ENCODE assay signal across 8 cellular contexts in genomic region chr12:949337-950099, GRCh38. TPM values are rescaled to one million over a fixed set of nuclear protein-coding genes. Genes with fewer than 3 reads are reported as not detected.
A peak's percentile ranks its signal among the peaks of the same experiment; 100 is the strongest.
DNase-seq lines count a peak whose midpoint lies in the region; ATAC-seq and FAIRE-seq lines count a peak whose summit lies in the region.

RAD52 (minus strand) TSS chr12:949694; CDS start chr12:933058, 16,636 bp downstream.

- H2BK5ac ChIP-seq in mesendoderm (ENCODE audit: low read length), result peak within 1 kb of the TSS; percentile 96

- WGBS in mesendoderm (ENCODE audit: extremely low coverage, insufficient coverage, low lambda C conversion rate), result no CpG with 5 or more reads among the region's 58 CpGs

- peaks cover 17% of the 10 kb centered on the region for H3K36me3 Mint-ChIP-seq in activated CD8-positive, alpha-beta memory T cell treated with anti-CD3 and anti-CD28 coated beads, Interleukin-2, amount 10 ng/mL, durations not matched to agents 7 days and 5 days

- ATAC-seq in GM21360 (IDR thresholded peaks at IDR 0.05; ENCODE audit: unreplicated experiment), result peak; percentile 76
- peak; percentile 84 for ATAC-seq in activated CD8-positive, alpha-beta memory T cell treated with anti-CD3 and anti-CD28 coated beads, Interleukin-2, amount 10 ng/mL, durations not matched to agents 7 days and 5 days

- H3K27me3 ChIP-seq in endocrine pancreas (ENCODE audit: control insufficient read depth, insufficient read depth, low read length), result no peaks in the 10 kb centered on the region
- H3K27me3 ChIP-seq in mesendoderm (ENCODE audit: insufficient read depth, low read length, poor library complexity), result no peaks in the 10 kb centered on the region

- peak; percentile 90 for FAIRE-seq in HTR-8/SVneo (lab: Jason Lieb, UNC)

- no peaks in the 10 kb centered on the region for H3K9me3 ChIP-seq in endocrine pancreas (ENCODE audit: control insufficient read depth, low read length)

- H3K79me1 ChIP-seq in mesendoderm (ENCODE audit: low read length), result peaks cover 5% of the 10 kb centered on the region

- peak within 1 kb of the TSS; percentile 98 for H3K4me3 Mint-ChIP-seq in activated CD8-positive, alpha-beta memory T cell treated with anti-CD3 and anti-CD28 coated beads, Interleukin-2, amount 10 ng/mL, durations not matched to agents 7 days and 5 days

- H4K8ac ChIP-seq in mesendoderm (ENCODE audit: low read depth, low read length), result peak within 1 kb of the TSS; percentile 77

- CTCF ChIA-PET in activated CD8-positive, alpha-beta memory T cell treated with anti-CD3 and anti-CD28 coated beads, Interleukin-2, amount 10 ng/mL, durations not matched to agents 7 days and 5 days (lab: Charles Lee), result interaction anchor here (0.5 to 2.5 kb wide), 42 partner anchors 10 to 637 kb away, joined by 3 to 25 read pairs (median 3); partner anchors contain the start of genes ERC1 and WNK1

- peaks cover 32% of the 10 kb centered on the region for H3K4me1 Mint-ChIP-seq in activated CD8-positive, alpha-beta memory T cell treated with anti-CD3 and anti-CD28 coated beads, Interleukin-2, amount 10 ng/mL, durations not matched to agents 7 days and 5 days

- peak within 1 kb of the TSS; percentile 69 for H3K18ac ChIP-seq in mesendoderm (ENCODE audit: low read length)

- peak within 1 kb of the TSS; percentile 93 for H3K4ac ChIP-seq in mesendoderm (ENCODE audit: low read depth, low read length)

- H3K4me1 ChIP-seq in endocrine pancreas (ENCODE audit: control insufficient read depth, insufficient read depth, low read length) (no peaks in the 10 kb centered on the region), mesendoderm (ENCODE audit: control insufficient read depth, low read depth, low read length) (no peaks in the 10 kb centered on the region)

- H4K5ac ChIP-seq in mesendoderm (ENCODE audit: low read length), result no peak within 1 kb of the TSS

- H3K27me3 Mint-ChIP-seq in activated CD8-positive, alpha-beta memory T cell treated with anti-CD3 and anti-CD28 coated beads, Interleukin-2, amount 10 ng/mL, durations not matched to agents 7 days and 5 days, result no peaks in the 10 kb centered on the region

- H3K9ac ChIP-seq in endocrine pancreas (ENCODE audit: control insufficient read depth, insufficient read depth, low read length) (peak within 1 kb of the TSS; percentile 82), mesendoderm (ENCODE audit: low read length) (peak within 1 kb of the TSS; percentile 99)

- H3K4me3 ChIP-seq in endocrine pancreas (ENCODE audit: control insufficient read depth, insufficient read depth, low read length) (peak within 1 kb of the TSS; percentile 47), mesendoderm (ENCODE audit: low read length) (peak within 1 kb of the TSS; percentile 96)

- H3K4me2 ChIP-seq in mesendoderm (ENCODE audit: low read length), result peak within 1 kb of the TSS; percentile 78

- peak within 1 kb of the TSS; percentile 99 for H3K56ac ChIP-seq in mesendoderm (ENCODE audit: low read length)

- no peak within 1 kb of the TSS for H3K23ac ChIP-seq in mesendoderm (ENCODE audit: low read length)

- DNase-seq in COR-L47 (lab: John Stamatoyannopoulos, UW) (peak; percentile 99), HTR-8/SVneo (ENCODE audit: insufficient read length, low spot score) (peak; percentile 93), NOMO-1 treated with dmso at 0.1 percent for 144 hours (lab: John Stamatoyannopoulos, UW; ENCODE audit: unreplicated experiment) (peak; percentile 99), mesendoderm (peak; percentile 100)
- DNase-seq in activated CD8-positive, alpha-beta memory T cell treated with anti-CD3 and anti-CD28 coated beads, Interleukin-2, amount 10 ng/mL, durations not matched to agents 7 days and 5 days, result peak; percentile 98
- peak; percentile 99 for DNase-seq in stimulated activated CD8-positive, alpha-beta memory T cell treated with anti-CD3 and anti-CD28 coated beads, Interleukin-15, amount 100 ng/mL, for 24 hours (ENCODE audit: low read depth)

- no peaks in the 10 kb centered on the region for H3K36me3 ChIP-seq in endocrine pancreas (ENCODE audit: control insufficient read depth, insufficient read depth, low read length)
- no peaks in the 10 kb centered on the region for H3K36me3 ChIP-seq in mesendoderm (ENCODE audit: control insufficient read depth, insufficient read depth, low read length)

- H2BK120ac ChIP-seq in mesendoderm (ENCODE audit: low read depth, low read length), result no peak within 1 kb of the TSS

- no peak within 1 kb of the TSS for H2BK15ac ChIP-seq in mesendoderm (replicated peaks; ENCODE audit: low read depth)

- peak within 1 kb of the TSS; percentile 87 for H3K27ac Mint-ChIP-seq in activated CD8-positive, alpha-beta memory T cell treated with anti-CD3 and anti-CD28 coated beads, Interleukin-2, amount 10 ng/mL, durations not matched to agents 7 days and 5 days

- H3K79me2 ChIP-seq in mesendoderm (ENCODE audit: control insufficient read depth, insufficient read depth, low read length), result peaks cover 12% of the 10 kb centered on the region

- no peaks in the 10 kb centered on the region for H3K9me3 Mint-ChIP-seq in activated CD8-positive, alpha-beta memory T cell treated with anti-CD3 and anti-CD28 coated beads, Interleukin-2, amount 10 ng/mL, durations not matched to agents 7 days and 5 days (ENCODE audit: low read depth)

- peak within 1 kb of the TSS; percentile 98 for H3K27ac ChIP-seq in mesendoderm (ENCODE audit: low read depth, low read length)

- H2AK5ac ChIP-seq in mesendoderm (ENCODE audit: low read length), result no peak within 1 kb of the TSS

RNA-seq across cellular contexts. Expression of gene RAD52, which starts in this region (rescaled TPM):
- 10 to 100 TPM; 14.6 to 21.8 TPM for total RNA-seq in activated CD8-positive, alpha-beta memory T cell treated with anti-CD3 and anti-CD28 coated beads, Interleukin-2, amount 10 ng/mL, durations not matched to agents 7 days and 5 days
- 4.7 TPM for polyA plus RNA-seq in mesendoderm (2013, experiment 1 of 2)
- polyA plus RNA-seq in mesendoderm (2013, experiment 2 of 2), result 6.0 TPM

Comparison
In these comparisons a context has a peak if more than half of its experiments do, and no peak if none do; other contexts are left out.
1. Peak in every context shown above with its lines: DNase-seq, ATAC-seq, H3K4me3 ChIP-seq and H3K27ac ChIP-seq.